ENCODE assay signal across 1 cellular context in genomic region chr3:52450489-52451236, GRCh38.
TF ChIP-seq lines count a peak whose summit lies in the region.

No MANE protein-coding gene starts in this region.

TF ChIP-seq in IMR-90, 13 proteins besides CTCF, POLR2A, EP300 and RAD21:
- TF ChIP-seq ELK1 (IDR thresholded peaks at IDR 0.05; ENCODE audit: borderline replicate concordance, low read depth, low read length) (no peak), RCOR1 (IDR thresholded peaks at IDR 0.05; ENCODE audit: insufficient replicate concordance, low read length) (no peak), CEBPB (IDR thresholded peaks at IDR 0.05; ENCODE audit: low read depth, low read length) (no peak), MAFK (IDR thresholded peaks at IDR 0.05; ENCODE audit: low read depth, low read length) (no peak), USF2 (IDR thresholded peaks at IDR 0.05; ENCODE audit: low read depth, low read length) (no peak), BHLHE40 (IDR thresholded peaks at IDR 0.05; ENCODE audit: low read depth, low read length) (no peak), SMC3 (IDR thresholded peaks at IDR 0.05; ENCODE audit: low read depth, low read length) (no peak), MAZ (IDR thresholded peaks at IDR 0.05; ENCODE audit: borderline replicate concordance, low read depth, low read length) (no peak), RFX5 (IDR thresholded peaks at IDR 0.05; ENCODE audit: low read depth, low read length) (no peak), FOS (IDR thresholded peaks at IDR 0.05; ENCODE audit: low read depth, low read length) (no peak), MXI1 (IDR thresholded peaks at IDR 0.05; ENCODE audit: borderline replicate concordance, low read depth, low read length) (no peak), NFE2L2 (IDR thresholded peaks at IDR 0.05; ENCODE audit: low read depth, low read length) (no peak), CHD1 (IDR thresholded peaks at IDR 0.05; ENCODE audit: low read depth, low read length) (no peak)
TF ChIP-seq in IMR-90: peak in this region for 0.
